1 cellular context compared by ENCODE assay signal in the genomic region with DNA sequence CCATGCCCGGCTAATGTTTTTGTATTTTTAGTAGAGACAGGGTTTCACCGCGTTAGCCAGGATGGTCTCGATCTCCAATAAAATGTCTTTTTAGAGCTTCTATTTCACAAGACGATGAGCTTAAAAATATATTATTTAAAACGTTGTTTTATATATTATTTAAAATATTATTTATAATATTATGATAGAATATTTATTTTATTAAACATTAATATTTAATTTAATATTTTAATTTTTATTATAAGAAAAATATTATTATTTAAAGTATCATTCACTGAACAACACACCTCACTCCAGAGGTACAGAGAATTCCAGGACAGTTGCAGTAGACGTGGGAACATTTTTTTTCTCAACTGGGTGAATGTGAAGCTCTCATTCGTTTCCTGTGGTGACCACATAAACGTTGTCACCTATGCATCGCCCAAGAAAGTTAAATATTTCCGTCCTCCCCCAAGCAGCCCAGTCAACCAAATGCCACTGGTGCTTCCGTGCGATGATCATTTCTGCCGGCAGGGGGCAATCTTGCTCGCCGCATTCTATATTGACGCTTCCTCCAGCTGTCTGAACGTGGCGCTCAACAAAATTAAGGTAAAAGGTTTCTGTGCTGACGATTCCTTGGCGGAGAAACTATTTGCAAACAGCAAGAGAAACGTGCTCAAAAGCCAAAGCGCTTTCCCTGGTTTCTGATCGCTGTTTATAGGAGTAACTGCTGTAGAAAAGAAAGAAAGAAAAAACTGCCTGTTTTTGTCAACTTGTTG.
TF ChIP-seq lines count a peak whose summit lies in the region.

No MANE protein-coding gene starts in this region.

TF ChIP-seq in GM12878, 131 proteins besides CTCF, POLR2A, EP300 and RAD21 (continued from another document and continues in another):
- TF ChIP-seq GATAD2B (conservative IDR thresholded peaks at IDR 0.05; ENCODE audit: low read depth) (no peak), EGR1 (IDR thresholded peaks at IDR 0.05; ENCODE audit: borderline replicate concordance in 1 of 2, low read depth in 2 of 2, low read length in 2 of 2) (no peak), MYB (IDR thresholded peaks at IDR 0.05; ENCODE audit: borderline replicate concordance, low read depth, low read length) (no peak), ZNF24 (IDR thresholded peaks at IDR 0.05) (no peak), ZNF217 (IDR thresholded peaks at IDR 0.05) (no peak), TAF1 (IDR thresholded peaks at IDR 0.05; ENCODE audit: borderline replicate concordance, low read depth, low read length) (no peak), RCOR1 (conservative IDR thresholded peaks at IDR 0.05; ENCODE audit: low read depth, low read length) (no peak), MEF2A (IDR thresholded peaks at IDR 0.05; ENCODE audit: insufficient read depth, low read depth, low read length) (no peak), FOS (IDR thresholded peaks at IDR 0.05; ENCODE audit: borderline replicate concordance, extremely low read depth, insufficient read length) (no peak), RAD51 (IDR thresholded peaks at IDR 0.05) (no peak), YY1 (IDR thresholded peaks at IDR 0.05; ENCODE audit: low read depth, low read length) (peak; percentile 65), ASH2L (IDR thresholded peaks at IDR 0.05; ENCODE audit: borderline replicate concordance, low read depth) (no peak), ZZZ3 (IDR thresholded peaks at IDR 0.05; ENCODE audit: control insufficient read depth, insufficient read length, low read depth) (no peak), ZBED1 (IDR thresholded peaks at IDR 0.05; ENCODE audit: borderline replicate concordance) (no peak), NRF1 (conservative IDR thresholded peaks at IDR 0.05; ENCODE audit: low read depth, low read length) (no peak), RUNX3 (IDR thresholded peaks at IDR 0.05; ENCODE audit: low read length) (peak; percentile 48), TCF12 (IDR thresholded peaks at IDR 0.05; ENCODE audit: low read depth, low read length) (peak; percentile 56; the same call in 1 of the 2 replicates), HCFC1 (IDR thresholded peaks at IDR 0.05; ENCODE audit: low read length) (no peak), BHLHE40 (IDR thresholded peaks at IDR 0.05; ENCODE audit: borderline replicate concordance in 1 of 2, low read depth in 2 of 2, low read length in 1 of 2) (no peak), WRNIP1 (IDR thresholded peaks at IDR 0.05; ENCODE audit: borderline replicate concordance, low read depth, low read length) (no peak), ZNF274 (IDR thresholded peaks at IDR 0.05; ENCODE audit: insufficient read depth, insufficient read length) (no peak), JUND (IDR thresholded peaks at IDR 0.05; ENCODE audit: low read depth, low read length) (no peak), LARP7 (IDR thresholded peaks at IDR 0.05) (no peak), SIX5 (IDR thresholded peaks at IDR 0.05; ENCODE audit: low read depth, low read length, severe bottlenecking) (no peak), ZNF622 (IDR thresholded peaks at IDR 0.05) (no peak)
- TF ChIP-seq, protein P1, sequence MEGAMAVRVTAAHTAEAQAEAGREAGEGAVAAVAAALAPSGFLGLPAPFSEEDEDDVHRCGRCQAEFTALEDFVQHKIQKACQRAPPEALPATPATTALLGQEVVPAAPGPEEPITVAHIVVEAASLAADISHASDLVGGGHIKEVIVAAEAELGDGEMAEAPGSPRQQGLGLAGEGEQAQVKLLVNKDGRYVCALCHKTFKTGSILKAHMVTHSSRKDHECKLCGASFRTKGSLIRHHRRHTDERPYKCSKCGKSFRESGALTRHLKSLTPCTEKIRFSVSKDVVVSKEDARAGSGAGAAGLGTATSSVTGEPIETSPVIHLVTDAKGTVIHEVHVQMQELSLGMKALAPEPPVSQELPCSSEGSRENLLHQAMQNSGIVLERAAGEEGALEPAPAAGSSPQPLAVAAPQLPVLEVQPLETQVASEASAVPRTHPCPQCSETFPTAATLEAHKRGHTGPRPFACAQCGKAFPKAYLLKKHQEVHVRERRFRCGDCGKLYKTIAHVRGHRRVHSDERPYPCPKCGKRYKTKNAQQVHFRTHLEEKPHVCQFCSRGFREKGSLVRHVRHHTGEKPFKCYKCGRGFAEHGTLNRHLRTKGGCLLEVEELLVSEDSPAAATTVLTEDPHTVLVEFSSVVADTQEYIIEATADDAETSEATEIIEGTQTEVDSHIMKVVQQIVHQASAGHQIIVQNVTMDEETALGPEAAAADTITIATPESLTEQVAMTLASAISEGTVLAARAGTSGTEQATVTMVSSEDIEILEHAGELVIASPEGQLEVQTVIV (IDR thresholded peaks at IDR 0.05; ENCODE audit: borderline replicate concordance, partially characterized antibody) = no peak
- TF ChIP-seq, protein P2, sequence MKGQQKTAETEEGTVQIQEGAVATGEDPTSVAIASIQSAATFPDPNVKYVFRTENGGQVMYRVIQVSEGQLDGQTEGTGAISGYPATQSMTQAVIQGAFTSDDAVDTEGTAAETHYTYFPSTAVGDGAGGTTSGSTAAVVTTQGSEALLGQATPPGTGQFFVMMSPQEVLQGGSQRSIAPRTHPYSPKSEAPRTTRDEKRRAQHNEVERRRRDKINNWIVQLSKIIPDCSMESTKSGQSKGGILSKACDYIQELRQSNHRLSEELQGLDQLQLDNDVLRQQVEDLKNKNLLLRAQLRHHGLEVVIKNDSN (IDR thresholded peaks at IDR 0.05; ENCODE audit: borderline replicate concordance, extremely low read length, insufficient read depth, low read depth, low read length) = no peak
- TF ChIP-seq, protein P3, sequence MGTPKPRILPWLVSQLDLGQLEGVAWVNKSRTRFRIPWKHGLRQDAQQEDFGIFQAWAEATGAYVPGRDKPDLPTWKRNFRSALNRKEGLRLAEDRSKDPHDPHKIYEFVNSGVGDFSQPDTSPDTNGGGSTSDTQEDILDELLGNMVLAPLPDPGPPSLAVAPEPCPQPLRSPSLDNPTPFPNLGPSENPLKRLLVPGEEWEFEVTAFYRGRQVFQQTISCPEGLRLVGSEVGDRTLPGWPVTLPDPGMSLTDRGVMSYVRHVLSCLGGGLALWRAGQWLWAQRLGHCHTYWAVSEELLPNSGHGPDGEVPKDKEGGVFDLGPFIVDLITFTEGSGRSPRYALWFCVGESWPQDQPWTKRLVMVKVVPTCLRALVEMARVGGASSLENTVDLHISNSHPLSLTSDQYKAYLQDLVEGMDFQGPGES (IDR thresholded peaks at IDR 0.05) = no peak
- TF ChIP-seq, protein P4, sequence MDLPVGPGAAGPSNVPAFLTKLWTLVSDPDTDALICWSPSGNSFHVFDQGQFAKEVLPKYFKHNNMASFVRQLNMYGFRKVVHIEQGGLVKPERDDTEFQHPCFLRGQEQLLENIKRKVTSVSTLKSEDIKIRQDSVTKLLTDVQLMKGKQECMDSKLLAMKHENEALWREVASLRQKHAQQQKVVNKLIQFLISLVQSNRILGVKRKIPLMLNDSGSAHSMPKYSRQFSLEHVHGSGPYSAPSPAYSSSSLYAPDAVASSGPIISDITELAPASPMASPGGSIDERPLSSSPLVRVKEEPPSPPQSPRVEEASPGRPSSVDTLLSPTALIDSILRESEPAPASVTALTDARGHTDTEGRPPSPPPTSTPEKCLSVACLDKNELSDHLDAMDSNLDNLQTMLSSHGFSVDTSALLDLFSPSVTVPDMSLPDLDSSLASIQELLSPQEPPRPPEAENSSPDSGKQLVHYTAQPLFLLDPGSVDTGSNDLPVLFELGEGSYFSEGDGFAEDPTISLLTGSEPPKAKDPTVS (IDR thresholded peaks at IDR 0.05; ENCODE audit: low read depth, low read length) = no peak
- TF ChIP-seq, protein P5, sequence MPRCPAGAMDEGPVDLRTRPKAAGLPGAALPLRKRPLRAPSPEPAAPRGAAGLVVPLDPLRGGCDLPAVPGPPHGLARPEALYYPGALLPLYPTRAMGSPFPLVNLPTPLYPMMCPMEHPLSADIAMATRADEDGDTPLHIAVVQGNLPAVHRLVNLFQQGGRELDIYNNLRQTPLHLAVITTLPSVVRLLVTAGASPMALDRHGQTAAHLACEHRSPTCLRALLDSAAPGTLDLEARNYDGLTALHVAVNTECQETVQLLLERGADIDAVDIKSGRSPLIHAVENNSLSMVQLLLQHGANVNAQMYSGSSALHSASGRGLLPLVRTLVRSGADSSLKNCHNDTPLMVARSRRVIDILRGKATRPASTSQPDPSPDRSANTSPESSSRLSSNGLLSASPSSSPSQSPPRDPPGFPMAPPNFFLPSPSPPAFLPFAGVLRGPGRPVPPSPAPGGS (IDR thresholded peaks at IDR 0.05; ENCODE audit: borderline replicate concordance, insufficient read depth, low read depth, low read length, poor library complexity, severe bottlenecking) = no peak
- TF ChIP-seq, protein P6, sequence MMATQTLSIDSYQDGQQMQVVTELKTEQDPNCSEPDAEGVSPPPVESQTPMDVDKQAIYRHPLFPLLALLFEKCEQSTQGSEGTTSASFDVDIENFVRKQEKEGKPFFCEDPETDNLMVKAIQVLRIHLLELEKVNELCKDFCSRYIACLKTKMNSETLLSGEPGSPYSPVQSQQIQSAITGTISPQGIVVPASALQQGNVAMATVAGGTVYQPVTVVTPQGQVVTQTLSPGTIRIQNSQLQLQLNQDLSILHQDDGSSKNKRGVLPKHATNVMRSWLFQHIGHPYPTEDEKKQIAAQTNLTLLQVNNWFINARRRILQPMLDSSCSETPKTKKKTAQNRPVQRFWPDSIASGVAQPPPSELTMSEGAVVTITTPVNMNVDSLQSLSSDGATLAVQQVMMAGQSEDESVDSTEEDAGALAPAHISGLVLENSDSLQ (IDR thresholded peaks at IDR 0.05) = no peak; the same call in 1 of the 2 replicates
- TF ChIP-seq, protein P7, sequence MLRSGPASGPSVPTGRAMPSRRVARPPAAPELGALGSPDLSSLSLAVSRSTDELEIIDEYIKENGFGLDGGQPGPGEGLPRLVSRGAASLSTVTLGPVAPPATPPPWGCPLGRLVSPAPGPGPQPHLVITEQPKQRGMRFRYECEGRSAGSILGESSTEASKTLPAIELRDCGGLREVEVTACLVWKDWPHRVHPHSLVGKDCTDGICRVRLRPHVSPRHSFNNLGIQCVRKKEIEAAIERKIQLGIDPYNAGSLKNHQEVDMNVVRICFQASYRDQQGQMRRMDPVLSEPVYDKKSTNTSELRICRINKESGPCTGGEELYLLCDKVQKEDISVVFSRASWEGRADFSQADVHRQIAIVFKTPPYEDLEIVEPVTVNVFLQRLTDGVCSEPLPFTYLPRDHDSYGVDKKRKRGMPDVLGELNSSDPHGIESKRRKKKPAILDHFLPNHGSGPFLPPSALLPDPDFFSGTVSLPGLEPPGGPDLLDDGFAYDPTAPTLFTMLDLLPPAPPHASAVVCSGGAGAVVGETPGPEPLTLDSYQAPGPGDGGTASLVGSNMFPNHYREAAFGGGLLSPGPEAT (IDR thresholded peaks at IDR 0.05; ENCODE audit: low read depth) = no peak
- TF ChIP-seq, protein P8, sequence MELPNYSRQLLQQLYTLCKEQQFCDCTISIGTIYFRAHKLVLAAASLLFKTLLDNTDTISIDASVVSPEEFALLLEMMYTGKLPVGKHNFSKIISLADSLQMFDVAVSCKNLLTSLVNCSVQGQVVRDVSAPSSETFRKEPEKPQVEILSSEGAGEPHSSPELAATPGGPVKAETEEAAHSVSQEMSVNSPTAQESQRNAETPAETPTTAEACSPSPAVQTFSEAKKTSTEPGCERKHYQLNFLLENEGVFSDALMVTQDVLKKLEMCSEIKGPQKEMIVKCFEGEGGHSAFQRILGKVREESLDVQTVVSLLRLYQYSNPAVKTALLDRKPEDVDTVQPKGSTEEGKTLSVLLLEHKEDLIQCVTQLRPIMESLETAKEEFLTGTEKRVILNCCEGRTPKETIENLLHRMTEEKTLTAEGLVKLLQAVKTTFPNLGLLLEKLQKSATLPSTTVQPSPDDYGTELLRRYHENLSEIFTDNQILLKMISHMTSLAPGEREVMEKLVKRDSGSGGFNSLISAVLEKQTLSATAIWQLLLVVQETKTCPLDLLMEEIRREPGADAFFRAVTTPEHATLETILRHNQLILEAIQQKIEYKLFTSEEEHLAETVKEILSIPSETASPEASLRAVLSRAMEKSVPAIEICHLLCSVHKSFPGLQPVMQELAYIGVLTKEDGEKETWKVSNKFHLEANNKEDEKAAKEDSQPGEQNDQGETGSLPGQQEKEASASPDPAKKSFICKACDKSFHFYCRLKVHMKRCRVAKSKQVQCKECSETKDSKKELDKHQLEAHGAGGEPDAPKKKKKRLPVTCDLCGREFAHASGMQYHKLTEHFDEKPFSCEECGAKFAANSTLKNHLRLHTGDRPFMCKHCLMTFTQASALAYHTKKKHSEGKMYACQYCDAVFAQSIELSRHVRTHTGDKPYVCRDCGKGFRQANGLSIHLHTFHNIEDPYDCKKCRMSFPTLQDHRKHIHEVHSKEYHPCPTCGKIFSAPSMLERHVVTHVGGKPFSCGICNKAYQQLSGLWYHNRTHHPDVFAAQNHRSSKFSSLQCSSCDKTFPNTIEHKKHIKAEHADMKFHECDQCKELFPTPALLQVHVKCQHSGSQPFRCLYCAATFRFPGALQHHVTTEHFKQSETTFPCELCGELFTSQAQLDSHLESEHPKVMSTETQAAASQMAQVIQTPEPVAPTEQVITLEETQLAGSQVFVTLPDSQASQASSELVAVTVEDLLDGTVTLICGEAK (IDR thresholded peaks at IDR 0.05; ENCODE audit: borderline replicate concordance) = peak; percentile 22; the same call in 1 of the 2 replicates
- TF ChIP-seq, protein P9, sequence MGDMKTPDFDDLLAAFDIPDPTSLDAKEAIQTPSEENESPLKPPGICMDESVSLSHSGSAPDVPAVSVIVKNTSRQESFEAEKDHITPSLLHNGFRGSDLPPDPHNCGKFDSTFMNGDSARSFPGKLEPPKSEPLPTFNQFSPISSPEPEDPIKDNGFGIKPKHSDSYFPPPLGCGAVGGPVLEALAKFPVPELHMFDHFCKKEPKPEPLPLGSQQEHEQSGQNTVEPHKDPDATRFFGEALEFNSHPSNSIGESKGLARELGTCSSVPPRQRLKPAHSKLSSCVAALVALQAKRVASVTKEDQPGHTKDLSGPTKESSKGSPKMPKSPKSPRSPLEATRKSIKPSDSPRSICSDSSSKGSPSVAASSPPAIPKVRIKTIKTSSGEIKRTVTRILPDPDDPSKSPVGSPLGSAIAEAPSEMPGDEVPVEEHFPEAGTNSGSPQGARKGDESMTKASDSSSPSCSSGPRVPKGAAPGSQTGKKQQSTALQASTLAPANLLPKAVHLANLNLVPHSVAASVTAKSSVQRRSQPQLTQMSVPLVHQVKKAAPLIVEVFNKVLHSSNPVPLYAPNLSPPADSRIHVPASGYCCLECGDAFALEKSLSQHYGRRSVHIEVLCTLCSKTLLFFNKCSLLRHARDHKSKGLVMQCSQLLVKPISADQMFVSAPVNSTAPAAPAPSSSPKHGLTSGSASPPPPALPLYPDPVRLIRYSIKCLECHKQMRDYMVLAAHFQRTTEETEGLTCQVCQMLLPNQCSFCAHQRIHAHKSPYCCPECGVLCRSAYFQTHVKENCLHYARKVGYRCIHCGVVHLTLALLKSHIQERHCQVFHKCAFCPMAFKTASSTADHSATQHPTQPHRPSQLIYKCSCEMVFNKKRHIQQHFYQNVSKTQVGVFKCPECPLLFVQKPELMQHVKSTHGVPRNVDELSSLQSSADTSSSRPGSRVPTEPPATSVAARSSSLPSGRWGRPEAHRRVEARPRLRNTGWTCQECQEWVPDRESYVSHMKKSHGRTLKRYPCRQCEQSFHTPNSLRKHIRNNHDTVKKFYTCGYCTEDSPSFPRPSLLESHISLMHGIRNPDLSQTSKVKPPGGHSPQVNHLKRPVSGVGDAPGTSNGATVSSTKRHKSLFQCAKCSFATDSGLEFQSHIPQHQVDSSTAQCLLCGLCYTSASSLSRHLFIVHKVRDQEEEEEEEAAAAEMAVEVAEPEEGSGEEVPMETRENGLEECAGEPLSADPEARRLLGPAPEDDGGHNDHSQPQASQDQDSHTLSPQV (IDR thresholded peaks at IDR 0.05) = no peak
- TF ChIP-seq, protein P10, sequence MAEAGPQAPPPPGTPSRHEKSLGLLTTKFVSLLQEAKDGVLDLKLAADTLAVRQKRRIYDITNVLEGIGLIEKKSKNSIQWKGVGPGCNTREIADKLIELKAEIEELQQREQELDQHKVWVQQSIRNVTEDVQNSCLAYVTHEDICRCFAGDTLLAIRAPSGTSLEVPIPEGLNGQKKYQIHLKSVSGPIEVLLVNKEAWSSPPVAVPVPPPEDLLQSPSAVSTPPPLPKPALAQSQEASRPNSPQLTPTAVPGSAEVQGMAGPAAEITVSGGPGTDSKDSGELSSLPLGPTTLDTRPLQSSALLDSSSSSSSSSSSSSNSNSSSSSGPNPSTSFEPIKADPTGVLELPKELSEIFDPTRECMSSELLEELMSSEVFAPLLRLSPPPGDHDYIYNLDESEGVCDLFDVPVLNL (IDR thresholded peaks at IDR 0.05; ENCODE audit: low read depth, low read length) = no peak
